Comparison of ENCODE assay signal across 8 cellular contexts in the genomic region with DNA sequence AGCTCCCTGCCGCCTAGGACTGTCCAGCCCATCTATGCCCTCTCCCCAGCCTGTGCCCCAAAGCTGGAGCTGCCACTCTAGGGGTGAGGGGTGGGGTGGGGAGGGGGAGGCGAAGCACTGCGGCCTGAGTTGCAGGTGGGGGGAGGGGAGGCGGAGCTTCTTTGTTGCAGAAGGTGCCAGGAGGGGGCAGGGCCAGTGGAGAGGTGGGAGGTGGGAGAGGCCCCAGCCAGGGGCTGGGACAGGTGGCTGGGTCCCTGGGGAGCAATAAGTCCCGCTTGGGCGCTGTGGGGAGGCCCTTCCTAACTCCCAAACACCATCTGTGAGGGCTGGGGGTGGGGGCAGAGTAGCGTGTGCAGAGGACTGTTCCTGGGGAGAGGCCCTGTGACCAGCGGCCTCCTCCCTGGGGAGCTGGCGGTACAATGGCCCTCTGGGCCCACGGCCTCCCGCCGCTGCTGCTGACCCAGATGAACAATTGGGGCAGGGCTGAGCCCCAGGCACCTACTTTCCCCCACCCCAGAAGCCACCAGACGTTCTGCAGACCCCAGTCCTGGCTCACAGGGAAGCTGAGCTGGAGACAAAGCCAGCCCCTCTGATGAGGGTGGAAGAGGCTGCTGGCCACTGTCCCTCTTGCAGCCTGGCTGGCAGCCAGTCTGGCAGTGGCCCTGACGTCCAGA. TPM values are rescaled to one million over a fixed set of nuclear protein-coding genes. Genes with fewer than 3 reads are reported as not detected.
DNase-seq lines count a peak whose midpoint lies in the region; ATAC-seq and TF ChIP-seq lines count a peak whose summit lies in the region.

No MANE protein-coding gene starts in this region.

- H3K27ac Mint-ChIP-seq in chondrocyte (ENCODE audit: unreplicated experiment), result no peak overlapping the region
- no peak overlapping the region for H3K27ac Mint-ChIP-seq in progenitor cell of endocrine pancreas
- no peak overlapping the region for H3K27ac Mint-ChIP-seq in natural killer cell

- H3K9me3 Mint-ChIP-seq in chondrocyte (ENCODE audit: low read depth) (no peaks in the 10 kb centered on the region), progenitor cell of endocrine pancreas (ENCODE audit: low read depth) (no peaks in the 10 kb centered on the region), natural killer cell (no peaks in the 10 kb centered on the region)

- H3K27me3 Mint-ChIP-seq in chondrocyte (ENCODE audit: low read depth) (no peaks in the 10 kb centered on the region), progenitor cell of endocrine pancreas (peaks cover 18% of the 10 kb centered on the region), natural killer cell (ENCODE audit: low read depth in 2 of 2) (peaks cover 12 to 20% of the 10 kb centered on the region in 2 donors)

- H3K36me3 Mint-ChIP-seq in chondrocyte (ENCODE audit: low read depth), result no peaks in the 10 kb centered on the region
- no peaks in the 10 kb centered on the region for H3K36me3 Mint-ChIP-seq in progenitor cell of endocrine pancreas (ENCODE audit: insufficient read depth)
- no peaks in the 10 kb centered on the region for H3K36me3 Mint-ChIP-seq in natural killer cell

- peak overlapping the region; percentile 70 for H3K4me3 Mint-ChIP-seq in chondrocyte (ENCODE audit: unreplicated experiment)
- peak overlapping the region; percentile 74 for H3K4me3 Mint-ChIP-seq in progenitor cell of endocrine pancreas (ENCODE audit: low read depth)
- no peak overlapping the region for H3K4me3 Mint-ChIP-seq in natural killer cell

- peaks cover 25% of the 10 kb centered on the region for H3K4me1 Mint-ChIP-seq in chondrocyte (ENCODE audit: low read depth)
- H3K4me1 Mint-ChIP-seq in progenitor cell of endocrine pancreas (ENCODE audit: low read depth), result peaks cover 11% of the 10 kb centered on the region
- H3K4me1 Mint-ChIP-seq in natural killer cell, result peaks cover 0 to 24% of the 10 kb centered on the region in 2 donors

- ATAC-seq in GM21576 (IDR thresholded peaks at IDR 0.05; ENCODE audit: unreplicated experiment) (peak; percentile 36), natural killer cell (no peak)

- DNase-seq in 8988T (peak; percentile 63), NCI-H2171 treated with DMSO at 0.1 percent for 48 hours (lab: John Stamatoyannopoulos, UW) (peak; percentile 98), chondrocyte (ENCODE audit: low spot score) (peak; percentile 86), progenitor cell of endocrine pancreas (ENCODE audit: low spot score, unreplicated experiment) (no peak), EL (no peak), NOMO-1 treated with dmso at 0.1 percent for 144 hours (lab: John Stamatoyannopoulos, UW; ENCODE audit: unreplicated experiment) (no peak), natural killer cell (no peak)

- TF ChIP-seq CTCF in chondrocyte (IDR thresholded peaks at IDR 0.05) (no peak), progenitor cell of endocrine pancreas (IDR thresholded peaks at IDR 0.05; ENCODE audit: unreplicated experiment) (no peak), natural killer cell (IDR thresholded peaks at IDR 0.05) (no peak)

- intact Hi-C loops in natural killer cell (cut with micrococcal nuclease), result no loop called here

RNA-seq across cellular contexts. Expression of gene NTN3, which starts 2.2 kb away (rescaled TPM):
- total RNA-seq in chondrocyte (1.5 to 2.1 TPM (median 1.8 TPM) in 3 replicates), progenitor cell of endocrine pancreas (2.4 and 2.5 TPM in 2 replicates), natural killer cell (not detected)

RNA-seq across cellular contexts. Expression of gene TBC1D24, which starts 6.1 kb away (rescaled TPM):
- total RNA-seq in chondrocyte, result 17.9 to 19.6 TPM (median 18.7 TPM) in 3 replicates
- total RNA-seq in progenitor cell of endocrine pancreas, result 23.3 and 23.8 TPM in 2 replicates
- total RNA-seq in natural killer cell, result 10 to 100 TPM in 2 of 3 donors, 1 to 10 TPM in 1; 7.2 to 13.0 (median 10.9) TPM

RNA-seq across cellular contexts. Expression of gene TEDC2, which starts 9.0 kb away (rescaled TPM):
- total RNA-seq in chondrocyte, result 3.9 to 6.5 TPM (median 5.5 TPM) in 3 replicates
- 27.4 and 32.2 TPM in 2 replicates for total RNA-seq in progenitor cell of endocrine pancreas
- 1 to 10 TPM in 1 of 3 donors, under 1 TPM in 2; 0.47 to 2.2 (median 0.55) TPM for total RNA-seq in natural killer cell

RNA-seq across cellular contexts. Expression of gene CCNF, which starts 39.6 kb away (rescaled TPM):
- total RNA-seq in chondrocyte, result 4.9 to 7.7 TPM (median 7.6 TPM) in 3 replicates
- total RNA-seq in progenitor cell of endocrine pancreas, result 26.5 and 27.8 TPM in 2 replicates
- 10 to 100 TPM in 1 of 3 donors, 1 to 10 TPM in 2; 7.5 to 14.2 (median 8.4) TPM for total RNA-seq in natural killer cell

RNA-seq across cellular contexts. Expression of gene ATP6V0C, which starts 44.9 kb away (rescaled TPM):
- 168 to 200 TPM (median 197 TPM) in 3 replicates for total RNA-seq in chondrocyte
- 158 and 169 TPM in 2 replicates for total RNA-seq in progenitor cell of endocrine pancreas
- total RNA-seq in natural killer cell, result 100 to 1,000 TPM; 183 to 242 (median 217) TPM

Comparison
In these comparisons a context has a peak if more than half of its experiments do, and no peak if none do; other contexts are left out.
1. DNase-seq: peak in 8988T (single experiment), NCI-H2171 treated with DMSO at 0.1 percent for 48 hours (single experiment) and chondrocyte (single experiment); none in progenitor cell of endocrine pancreas (single experiment), EL (single experiment), NOMO-1 treated with dmso at 0.1 percent for 144 hours (single experiment) and natural killer cell (single experiment).